ENCODE assay signal across 21 cellular contexts in the genomic region with DNA sequence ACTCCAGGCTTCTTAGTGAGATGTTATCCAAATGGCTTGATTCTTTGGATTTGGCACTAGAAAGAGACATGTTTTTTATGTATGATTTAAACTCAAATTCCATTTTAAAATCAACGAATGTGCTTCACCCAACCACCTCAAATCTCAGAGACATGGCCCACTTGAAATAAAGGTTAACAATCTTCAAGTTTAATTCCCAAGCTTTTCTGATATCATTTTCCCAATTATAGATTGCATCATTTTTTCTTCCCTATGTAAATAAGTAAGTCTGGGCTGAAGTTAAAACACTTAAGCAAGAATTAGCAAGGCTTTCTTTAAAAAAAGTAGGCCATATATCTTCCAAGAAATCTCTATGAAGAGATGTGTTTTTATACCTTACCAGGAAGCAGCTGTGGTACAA.
A peak's percentile ranks its signal among the peaks of the same experiment; 100 is the strongest.
DNase-seq lines count a peak whose midpoint lies in the region; TF ChIP-seq lines count a peak whose summit lies in the region.
"Had no signal": no experiment of that assay in that cellular context is flagged by ENCODE, and none has a peak within 500 bp of the region (broad histone marks: within the 10 kb centered on the region; RNA-seq: fewer than 3 reads in every experiment).

No MANE protein-coding gene starts in this region.

- H3K36me3 ChIP-seq in smooth muscle cell (ENCODE audit: low read depth) = no peaks in the 10 kb centered on the region
- H3K36me3 ChIP-seq: BLaER1 treated with 17β-estradiol and CSF1 and Interleukin-3, amounts not matched to agents 10 nM and 100 nM had no signal

- H3K9me3 ChIP-seq in smooth muscle cell (replicated peaks; ENCODE audit: low read depth) = no peaks in the 10 kb centered on the region

- DNase-seq in T-helper 1 cell (no peak), smooth muscle cell (lab: John Stamatoyannopoulos, UW; ENCODE audit: unreplicated experiment) (no peak), NCI-H510A (lab: John Stamatoyannopoulos, UW) (no peak), NOMO-1 treated with dmso at 0.1 percent for 144 hours (lab: John Stamatoyannopoulos, UW; ENCODE audit: unreplicated experiment) (no peak)
- no peak for DNase-seq in activated naive CD4-positive, alpha-beta T cell treated with anti-CD3 and anti-CD28 coated beads, Interleukin-2, amount 10 ng/mL, durations not matched to agents 7 days and 5 days
- DNase-seq in activated naive CD4-positive, alpha-beta T cell (lab: John Stamatoyannopoulos, UW) = no peak
- no peak for DNase-seq in activated CD4-positive, alpha-beta memory T cell treated with anti-CD3 and anti-CD28 coated beads, Interleukin-2, amount 10 ng/mL, durations not matched to agents 7 days and 5 days
- DNase-seq: GOT3, HCEC 1CT, KG1, NCI-H1092, NCI-H1436, NCI-H187 treated with DMSO at 0.1 percent for 48 hours, NCI-H2107, NCI-H510A treated with DMSO at 0.1 percent for 48 hours, NCI-H748 treated with DMSO at 0.1 percent for 48 hours, SIG-M5 had no signal

- peak overlapping the region; percentile 2 for H3K4me2 ChIP-seq in smooth muscle cell
- H3K4me2 ChIP-seq: BLaER1 treated with 17β-estradiol and CSF1 and Interleukin-3, amounts not matched to agents 10 nM and 100 nM had no signal

- no peak overlapping the region for H3K4me3 ChIP-seq in smooth muscle cell
- H3K4me3 ChIP-seq: BLaER1 treated with 17β-estradiol and CSF1 and Interleukin-3, amounts not matched to agents 10 nM and 100 nM had no signal

- 86% methylated on average over 1 of the region's 1 CpG for WGBS in smooth muscle cell (ENCODE audit: low lambda C conversion rate)

- H2AFZ ChIP-seq in smooth muscle cell (ENCODE audit: low read depth) = no peak overlapping the region

- no peak overlapping the region for H3K27ac ChIP-seq in smooth muscle cell (ENCODE audit: low read depth)
- H3K27ac ChIP-seq: 22Rv1; BLaER1 treated with 17β-estradiol and CSF1 and Interleukin-3, amounts not matched to agents 10 nM and 100 nM; HL-60 had no signal

- peaks cover 29% of the 10 kb centered on the region for H3K4me1 Mint-ChIP-seq in T-helper 1 cell treated with Interleukin-12 subunit alpha and Interleukin-12 subunit beta and Interleukin-4 antibody, amounts not matched to agents 30 μg/mL and 1 μg/mL, for 36 hours (ENCODE audit: low read depth)
- H3K4me1 Mint-ChIP-seq in activated naive CD4-positive, alpha-beta T cell treated with anti-CD3 and anti-CD28 coated beads, Interleukin-2, amount 10 ng/mL, durations not matched to agents 7 days and 5 days = peaks cover 28% of the 10 kb centered on the region
- peaks cover 20% of the 10 kb centered on the region for H3K4me1 Mint-ChIP-seq in activated CD4-positive, alpha-beta memory T cell treated with anti-CD3 and anti-CD28 coated beads, Interleukin-2, amount 10 ng/mL, durations not matched to agents 7 days and 5 days

- CTCF ChIA-PET in activated naive CD4-positive, alpha-beta T cell treated with anti-CD3 and anti-CD28 coated beads, Interleukin-2, amount 10 ng/mL, durations not matched to agents 7 days and 5 days (lab: Charles Lee) = no interaction called here
- CTCF ChIA-PET in activated CD4-positive, alpha-beta memory T cell treated with anti-CD3 and anti-CD28 coated beads, Interleukin-2, amount 10 ng/mL, durations not matched to agents 7 days and 5 days (lab: Charles Lee) = no interaction called here

- H3K9me3 Mint-ChIP-seq in T-helper 1 cell treated with Interleukin-12 subunit alpha and Interleukin-12 subunit beta and Interleukin-4 antibody, amounts not matched to agents 30 μg/mL and 1 μg/mL, for 36 hours = peaks cover 4% of the 10 kb centered on the region
- no peaks in the 10 kb centered on the region for H3K9me3 Mint-ChIP-seq in activated naive CD4-positive, alpha-beta T cell treated with anti-CD3 and anti-CD28 coated beads, Interleukin-2, amount 10 ng/mL, durations not matched to agents 7 days and 5 days
- no peaks in the 10 kb centered on the region for H3K9me3 Mint-ChIP-seq in activated CD4-positive, alpha-beta memory T cell treated with anti-CD3 and anti-CD28 coated beads, Interleukin-2, amount 10 ng/mL, durations not matched to agents 7 days and 5 days

- H4K20me1 ChIP-seq in smooth muscle cell (ENCODE audit: low read depth) = no peaks in the 10 kb centered on the region
- H4K20me1 ChIP-seq: BLaER1 treated with 17β-estradiol and CSF1 and Interleukin-3, amounts not matched to agents 10 nM and 100 nM had no signal

- peaks cover 19% of the 10 kb centered on the region for H3K36me3 Mint-ChIP-seq in T-helper 1 cell treated with Interleukin-12 subunit alpha and Interleukin-12 subunit beta and Interleukin-4 antibody, amounts not matched to agents 30 μg/mL and 1 μg/mL, for 36 hours (ENCODE audit: low read depth)
- H3K36me3 Mint-ChIP-seq in activated naive CD4-positive, alpha-beta T cell treated with anti-CD3 and anti-CD28 coated beads, Interleukin-2, amount 10 ng/mL, durations not matched to agents 7 days and 5 days = peaks cover 6% of the 10 kb centered on the region
- peaks cover 4% of the 10 kb centered on the region for H3K36me3 Mint-ChIP-seq in activated CD4-positive, alpha-beta memory T cell treated with anti-CD3 and anti-CD28 coated beads, Interleukin-2, amount 10 ng/mL, durations not matched to agents 7 days and 5 days (ENCODE audit: low read depth)

- H3K79me2 ChIP-seq in smooth muscle cell (ENCODE audit: low read depth) = no peaks in the 10 kb centered on the region

- no peak for TF ChIP-seq CTCF in smooth muscle cell (IDR thresholded peaks at IDR 0.05; ENCODE audit: borderline replicate concordance, insufficient read depth, poor library complexity, severe bottlenecking)

- no peaks in the 10 kb centered on the region for H3K27me3 ChIP-seq in smooth muscle cell (ENCODE audit: low read depth)
- H3K27me3 ChIP-seq: BLaER1 treated with 17β-estradiol and CSF1 and Interleukin-3, amounts not matched to agents 10 nM and 100 nM had no signal

- H3K27me3 Mint-ChIP-seq in T-helper 1 cell treated with Interleukin-12 subunit alpha and Interleukin-12 subunit beta and Interleukin-4 antibody, amounts not matched to agents 30 μg/mL and 1 μg/mL, for 36 hours (ENCODE audit: low read depth) = no peaks in the 10 kb centered on the region
- no peaks in the 10 kb centered on the region for H3K27me3 Mint-ChIP-seq in activated naive CD4-positive, alpha-beta T cell treated with anti-CD3 and anti-CD28 coated beads, Interleukin-2, amount 10 ng/mL, durations not matched to agents 7 days and 5 days
- H3K27me3 Mint-ChIP-seq in activated CD4-positive, alpha-beta memory T cell treated with anti-CD3 and anti-CD28 coated beads, Interleukin-2, amount 10 ng/mL, durations not matched to agents 7 days and 5 days = no peaks in the 10 kb centered on the region

- peak overlapping the region; percentile 34 for H3K4me3 Mint-ChIP-seq in T-helper 1 cell treated with Interleukin-12 subunit alpha and Interleukin-12 subunit beta and Interleukin-4 antibody, amounts not matched to agents 30 μg/mL and 1 μg/mL, for 36 hours
- no peak overlapping the region for H3K4me3 Mint-ChIP-seq in activated naive CD4-positive, alpha-beta T cell treated with anti-CD3 and anti-CD28 coated beads, Interleukin-2, amount 10 ng/mL, durations not matched to agents 7 days and 5 days
- no peak overlapping the region for H3K4me3 Mint-ChIP-seq in activated CD4-positive, alpha-beta memory T cell treated with anti-CD3 and anti-CD28 coated beads, Interleukin-2, amount 10 ng/mL, durations not matched to agents 7 days and 5 days

- H3F3A ChIP-seq in smooth muscle cell (ENCODE audit: low read depth) = no peaks in the 10 kb centered on the region

- no peak overlapping the region for H3K9ac ChIP-seq in smooth muscle cell (ENCODE audit: low read depth)
- H3K9ac ChIP-seq: BLaER1 treated with 17β-estradiol and CSF1 and Interleukin-3, amounts not matched to agents 10 nM and 100 nM had no signal

- POLR2A ChIA-PET in activated CD4-positive, alpha-beta memory T cell treated with anti-CD3 and anti-CD28 coated beads, Interleukin-2, amount 10 ng/mL, durations not matched to agents 7 days and 5 days (lab: Charles Lee) = no interaction called here

- H3K4me1 ChIP-seq in smooth muscle cell (ENCODE audit: low read depth) = no peaks in the 10 kb centered on the region
- H3K4me1 ChIP-seq: BLaER1 treated with 17β-estradiol and CSF1 and Interleukin-3, amounts not matched to agents 10 nM and 100 nM had no signal

- H3K27ac Mint-ChIP-seq in T-helper 1 cell treated with Interleukin-12 subunit alpha and Interleukin-12 subunit beta and Interleukin-4 antibody, amounts not matched to agents 30 μg/mL and 1 μg/mL, for 36 hours = peak overlapping the region; percentile 63
- H3K27ac Mint-ChIP-seq in activated naive CD4-positive, alpha-beta T cell treated with anti-CD3 and anti-CD28 coated beads, Interleukin-2, amount 10 ng/mL, durations not matched to agents 7 days and 5 days = peak overlapping the region; percentile 57
- H3K27ac Mint-ChIP-seq in activated CD4-positive, alpha-beta memory T cell treated with anti-CD3 and anti-CD28 coated beads, Interleukin-2, amount 10 ng/mL, durations not matched to agents 7 days and 5 days = peak overlapping the region; percentile 38
